Comparison of ENCODE assay signal across 12 cellular contexts in genomic region chr10:34824870-34825269, GRCh38. TPM values are rescaled to one million over a fixed set of nuclear protein-coding genes. Genes with fewer than 3 reads are reported as not detected.
DNase-seq lines count a peak whose midpoint lies in the region; ATAC-seq and TF ChIP-seq lines count a peak whose summit lies in the region.
"Had no signal": no experiment of that assay in that cellular context is flagged by ENCODE, and none has a peak within 500 bp of the region (broad histone marks: within the 10 kb centered on the region; RNA-seq: fewer than 3 reads in every experiment).

No MANE protein-coding gene starts in this region.

- H3K27me3 Mint-ChIP-seq in neural crest cell (ENCODE audit: low read depth) = no peaks in the 10 kb centered on the region
- H3K27me3 Mint-ChIP-seq in activated CD8-positive, alpha-beta T cell treated with anti-CD3 and anti-CD28 coated beads, Interleukin-2, amount 10 ng/mL, durations not matched to agents 7 days and 5 days (ENCODE audit: low read depth) = peaks cover 6% of the 10 kb centered on the region
- H3K27me3 Mint-ChIP-seq: activated naive CD8-positive, alpha-beta T cell treated with anti-CD3 and anti-CD28 coated beads for 36 hours had no signal

- H3K4me3 ChIP-seq in Panc1 (ENCODE audit: low read depth in 2 of 2, low read length in 2 of 2) = no peak overlapping the region
- no peak overlapping the region for H3K4me3 ChIP-seq in fibroblast of mammary gland (ENCODE audit: control insufficient read depth, low read depth, low read length)

- no peak overlapping the region for H3K4me3 Mint-ChIP-seq in neural crest cell
- no peak overlapping the region for H3K4me3 Mint-ChIP-seq in activated CD8-positive, alpha-beta T cell treated with anti-CD3 and anti-CD28 coated beads, Interleukin-2, amount 10 ng/mL, durations not matched to agents 7 days and 5 days
- H3K4me3 Mint-ChIP-seq: activated naive CD8-positive, alpha-beta T cell treated with anti-CD3 and anti-CD28 coated beads for 36 hours had no signal

- H3K27me3 ChIP-seq in Panc1 (ENCODE audit: control insufficient read depth, insufficient read depth, low read length) = no peaks in the 10 kb centered on the region

- no peak overlapping the region for H3K27ac ChIP-seq in Panc1 (ENCODE audit: low read length)
- H3K27ac ChIP-seq: parathyroid adenoma had no signal

- TF ChIP-seq CTCF in GM10248 (IDR thresholded peaks at IDR 0.05; ENCODE audit: control extremely low read depth, extremely low read depth, low read depth, missing control alignments) = peak; percentile 14
- peak; percentile 51; the same call in 1 of the 2 replicates for TF ChIP-seq CTCF in Panc1 (IDR thresholded peaks at IDR 0.05)
- peak; percentile 15 for TF ChIP-seq CTCF in fibroblast of mammary gland (conservative IDR thresholded peaks at IDR 0.05; ENCODE audit: control insufficient read depth, insufficient read depth, low read depth, low read length)
- no peak for TF ChIP-seq CTCF in neural crest cell (conservative IDR thresholded peaks at IDR 0.05)

- H3K4me1 ChIP-seq in Panc1 (ENCODE audit: control insufficient read depth, insufficient read depth, low read length) = no peaks in the 10 kb centered on the region
- H3K4me1 ChIP-seq: parathyroid adenoma had no signal

- H3K4me1 Mint-ChIP-seq in neural crest cell = no peaks in the 10 kb centered on the region
- H3K4me1 Mint-ChIP-seq in activated CD8-positive, alpha-beta T cell treated with anti-CD3 and anti-CD28 coated beads, Interleukin-2, amount 10 ng/mL, durations not matched to agents 7 days and 5 days (ENCODE audit: low read depth) = no peaks in the 10 kb centered on the region
- H3K4me1 Mint-ChIP-seq: activated naive CD8-positive, alpha-beta T cell treated with anti-CD3 and anti-CD28 coated beads for 36 hours had no signal

- H3K9me3 Mint-ChIP-seq in neural crest cell = no peaks in the 10 kb centered on the region
- no peaks in the 10 kb centered on the region for H3K9me3 Mint-ChIP-seq in activated CD8-positive, alpha-beta T cell treated with anti-CD3 and anti-CD28 coated beads, Interleukin-2, amount 10 ng/mL, durations not matched to agents 7 days and 5 days (ENCODE audit: insufficient read depth)
- H3K9me3 Mint-ChIP-seq: activated naive CD8-positive, alpha-beta T cell treated with anti-CD3 and anti-CD28 coated beads for 36 hours had no signal

- no peaks in the 10 kb centered on the region for H3K36me3 ChIP-seq in Panc1 (ENCODE audit: control insufficient read depth, insufficient read depth, low read length)

- in situ Hi-C loops in Panc1 (cut with HindIII; ENCODE audit: low pct_unique_long_range_greater_than_20kb, low sequenced_read_pairs) = no loop called here

- H3K9me3 ChIP-seq in Panc1 (ENCODE audit: control insufficient read depth, insufficient read depth, low read depth, low read length) = no peaks in the 10 kb centered on the region

- ATAC-seq in Panc1 (peak; percentile 82; the same call in 1 of the 2 replicates), esophagus mucosa (no peak), HG02763 (IDR thresholded peaks at IDR 0.05; ENCODE audit: unreplicated experiment) (no peak)
- no peak for ATAC-seq in activated CD8-positive, alpha-beta T cell treated with anti-CD3 and anti-CD28 coated beads, Interleukin-2, amount 10 ng/mL, durations not matched to agents 7 days and 5 days

- no peaks in the 10 kb centered on the region for H3K36me3 Mint-ChIP-seq in neural crest cell (ENCODE audit: low read depth)
- no peaks in the 10 kb centered on the region for H3K36me3 Mint-ChIP-seq in activated CD8-positive, alpha-beta T cell treated with anti-CD3 and anti-CD28 coated beads, Interleukin-2, amount 10 ng/mL, durations not matched to agents 7 days and 5 days (ENCODE audit: low read depth)
- H3K36me3 Mint-ChIP-seq: activated naive CD8-positive, alpha-beta T cell treated with anti-CD3 and anti-CD28 coated beads for 36 hours had no signal

- CTCF ChIA-PET in GM10248 (lab: Yijun Ruan, JAX) (no interaction called here), Panc1 (lab: Charles Lee) (no interaction called here)
- CTCF ChIA-PET in activated CD8-positive, alpha-beta T cell treated with anti-CD3 and anti-CD28 coated beads, Interleukin-2, amount 10 ng/mL, durations not matched to agents 7 days and 5 days (lab: Charles Lee) = interaction anchor here (1.4 kb wide), 1 partner anchor 170 kb away, joined by 3 read pairs; no protein-coding TSS in a partner anchor

- DNase-seq in GM10248 (ENCODE audit: extremely low spot score) (no peak), Panc1 (ENCODE audit: low read depth, low spot score) (no peak), fibroblast of mammary gland (ENCODE audit: low read depth) (no peak), neural crest cell (ENCODE audit: low read depth, low spot score) (no peak), mesenteric fat pad (ENCODE audit: low spot score) (no peak)
- DNase-seq in activated CD8-positive, alpha-beta T cell treated with anti-CD3 and anti-CD28 coated beads, Interleukin-2, amount 10 ng/mL, durations not matched to agents 7 days and 5 days = no peak
- DNase-seq: activated naive CD8-positive, alpha-beta T cell treated with anti-CD3 and anti-CD28 coated beads for 36 hours; DMS53; Karpas-422 had no signal

- H3K27ac Mint-ChIP-seq in neural crest cell (ENCODE audit: unreplicated experiment) = peak overlapping the region; percentile 9
- H3K27ac Mint-ChIP-seq in activated CD8-positive, alpha-beta T cell treated with anti-CD3 and anti-CD28 coated beads, Interleukin-2, amount 10 ng/mL, durations not matched to agents 7 days and 5 days = no peak overlapping the region
- H3K27ac Mint-ChIP-seq: activated naive CD8-positive, alpha-beta T cell treated with anti-CD3 and anti-CD28 coated beads for 36 hours had no signal

- POLR2A ChIA-PET in GM10248 (lab: Yijun Ruan, JAX) (no interaction called here), Panc1 (lab: Charles Lee) (no interaction called here)
- POLR2A ChIA-PET in activated CD8-positive, alpha-beta T cell treated with anti-CD3 and anti-CD28 coated beads, Interleukin-2, amount 10 ng/mL, durations not matched to agents 7 days and 5 days (lab: Charles Lee) = no interaction called here

- no TSS peak for BruUV-seq in Panc1 (replicated peaks; lab: Mats Ljungman, UMichigan)

- intact Hi-C loops in Panc1 (cut with micrococcal nuclease; ENCODE audit: unreplicated experiment) = no loop called here

RNA-seq across cellular contexts. Expression of gene PARD3, which starts 9.8 kb away (rescaled TPM):
- total RNA-seq in Panc1 (2021; ENCODE audit: unreplicated experiment) = 29.8 TPM
- 17.4 TPM for polyA plus RNA-seq in Panc1 (2012; ENCODE audit: insufficient read length)
- 50.1 and 51.2 TPM in 2 replicates for total RNA-seq in neural crest cell
- 64.5 TPM for total RNA-seq in esophagus mucosa
- under 1 TPM; 0.63 to 0.68 TPM for total RNA-seq in activated CD8-positive, alpha-beta T cell treated with anti-CD3 and anti-CD28 coated beads, Interleukin-2, amount 10 ng/mL, durations not matched to agents 7 days and 5 days
- total RNA-seq in mesenteric fat pad = 27.7 TPM

Comparison
In these comparisons a context has a peak if more than half of its experiments do, and no peak if none do; other contexts are left out.
1. RNA of gene PARD3, which starts 9.8 kb away (total RNA-seq): 64.5 TPM in esophagus mucosa (single experiment), 50.1 to 51.2 TPM in neural crest cell, 29.8 TPM in Panc1 (single experiment) and 27.7 TPM in mesenteric fat pad (single experiment); 0.63 to 0.68 TPM in activated CD8-positive, alpha-beta T cell treated with anti-CD3 and anti-CD28 coated beads, Interleukin-2, amount 10 ng/mL, durations not matched to agents 7 days and 5 days; every median in the first group is over 10 times any median in the second.